ENCODE assay signal across 1 cellular context in the genomic region with DNA sequence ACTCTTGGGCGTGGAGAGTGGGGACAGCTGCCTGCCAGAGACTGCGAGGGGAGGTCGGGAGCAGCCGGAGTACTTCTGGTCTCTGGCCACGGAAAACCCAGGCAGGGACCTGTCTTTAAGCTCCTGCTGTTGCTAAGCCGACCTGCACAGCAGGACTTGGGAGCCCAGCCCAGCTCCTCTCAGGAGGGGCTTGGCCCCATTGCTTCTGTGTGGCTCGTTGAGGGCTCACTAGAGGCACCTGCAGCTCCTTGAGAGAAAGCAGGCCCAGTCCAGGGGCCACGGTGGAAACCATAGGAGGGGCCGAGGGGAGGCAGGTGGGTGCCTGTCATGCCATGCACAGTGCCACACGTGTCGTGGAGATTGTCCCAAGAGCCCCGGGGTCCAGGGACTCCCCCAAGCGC.
TF ChIP-seq lines count a peak whose summit lies in the region.

No MANE protein-coding gene starts in this region.

TF ChIP-seq in HepG2, 621 proteins besides CTCF, POLR2A, EP300 and RAD21:
- no peak for TF ChIP-seq ZNF235 (CRISPR knock-in tag; IDR thresholded peaks at IDR 0.05; ENCODE audit: borderline replicate concordance)
- TF ChIP-seq ZNF609 (CRISPR knock-in tag; IDR thresholded peaks at IDR 0.05; ENCODE audit: borderline replicate concordance), result no peak
- TF ChIP-seq FIP1L1 (IDR thresholded peaks at IDR 0.05; ENCODE audit: borderline replicate concordance, insufficient read depth, low read depth, low read length), result no peak
- no peak for TF ChIP-seq ZNF800 (CRISPR knock-in tag; IDR thresholded peaks at IDR 0.05)
- no peak for TF ChIP-seq JUND (CRISPR knock-in tag; IDR thresholded peaks at IDR 0.05)
- TF ChIP-seq AHR (CRISPR knock-in tag; IDR thresholded peaks at IDR 0.05), result no peak
- no peak for TF ChIP-seq THAP11 (CRISPR knock-in tag; IDR thresholded peaks at IDR 0.05)
- TF ChIP-seq, protein P1, sequence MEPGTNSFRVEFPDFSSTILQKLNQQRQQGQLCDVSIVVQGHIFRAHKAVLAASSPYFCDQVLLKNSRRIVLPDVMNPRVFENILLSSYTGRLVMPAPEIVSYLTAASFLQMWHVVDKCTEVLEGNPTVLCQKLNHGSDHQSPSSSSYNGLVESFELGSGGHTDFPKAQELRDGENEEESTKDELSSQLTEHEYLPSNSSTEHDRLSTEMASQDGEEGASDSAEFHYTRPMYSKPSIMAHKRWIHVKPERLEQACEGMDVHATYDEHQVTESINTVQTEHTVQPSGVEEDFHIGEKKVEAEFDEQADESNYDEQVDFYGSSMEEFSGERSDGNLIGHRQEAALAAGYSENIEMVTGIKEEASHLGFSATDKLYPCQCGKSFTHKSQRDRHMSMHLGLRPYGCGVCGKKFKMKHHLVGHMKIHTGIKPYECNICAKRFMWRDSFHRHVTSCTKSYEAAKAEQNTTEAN (CRISPR knock-in tag; conservative IDR thresholded peaks at IDR 0.05), result no peak
- TF ChIP-seq FLYWCH1 (CRISPR knock-in tag; IDR thresholded peaks at IDR 0.05), result no peak
- TF ChIP-seq POGK (CRISPR knock-in tag; conservative IDR thresholded peaks at IDR 0.05), result no peak
- TF ChIP-seq SKI (IDR thresholded peaks at IDR 0.05; ENCODE audit: partially characterized antibody), result no peak
- no peak for TF ChIP-seq CC2D1A (CRISPR knock-in tag; IDR thresholded peaks at IDR 0.05)
- no peak for TF ChIP-seq ZBTB46 (CRISPR knock-in tag; IDR thresholded peaks at IDR 0.05; ENCODE audit: borderline replicate concordance)
